Comparison of ENCODE assay signal across 10 cellular contexts in the genomic region with DNA sequence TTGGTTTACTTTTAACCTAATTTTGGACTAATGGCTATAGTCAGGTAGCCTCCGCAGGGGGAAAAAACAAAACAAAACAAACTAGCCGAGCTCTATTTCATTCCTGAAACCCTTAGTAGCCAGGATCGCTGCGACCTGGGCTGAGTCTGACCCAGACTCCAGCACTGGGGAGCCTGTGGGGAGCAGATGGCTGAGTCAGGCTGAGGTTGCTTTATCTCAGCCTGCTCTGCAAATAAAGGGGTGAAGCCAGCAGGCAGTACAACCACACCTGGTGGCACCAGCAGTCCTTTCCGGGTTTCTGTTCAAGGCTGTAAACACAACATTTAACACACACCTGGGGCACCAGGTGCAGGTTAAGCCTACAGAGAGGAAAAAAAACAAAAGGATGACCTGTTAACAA. TPM values are rescaled to one million over a fixed set of nuclear protein-coding genes. Genes with fewer than 3 reads are reported as not detected.
A peak's percentile ranks its signal among the peaks of the same experiment; 100 is the strongest.
DNase-seq lines count a peak whose midpoint lies in the region; ATAC-seq, FAIRE-seq and TF ChIP-seq lines count a peak whose summit lies in the region.
"Had no signal": no experiment of that assay in that cellular context is flagged by ENCODE, and none has a peak within 500 bp of the region (broad histone marks: within the 10 kb centered on the region; RNA-seq: fewer than 3 reads in every experiment).

No MANE protein-coding gene starts in this region.

- no peaks in the 10 kb centered on the region for H3K9me1 ChIP-seq in K562 (ENCODE audit: control insufficient read depth, insufficient read depth, low read length)

- H3K9me3 ChIP-seq in K562 (replicated peaks; ENCODE audit: control insufficient read depth, insufficient read depth, low read depth, low read length) (no peaks in the 10 kb centered on the region), right lobe of liver (no peaks in the 10 kb centered on the region)
- H3K9me3 ChIP-seq: MG63 had no signal

- H3K9ac ChIP-seq in K562 (ENCODE audit: insufficient read depth in 1 of 2, low read depth in 2 of 2, low read length in 2 of 2), result peak overlapping the region in 1 of 2 experiments; percentile 11; a peak in 1 of 4 replicates

- BruUV-seq in K562 (replicated peaks; lab: Mats Ljungman, UMichigan), result no TSS peak

- H3K4me3 Mint-ChIP-seq in activated naive CD8-positive, alpha-beta T cell treated with anti-CD3 and anti-CD28 coated beads for 36 hours, result no peak overlapping the region

- H3K4me3 ChIP-seq in K562, result no peak overlapping the region
- no peak overlapping the region for H3K4me3 ChIP-seq in right lobe of liver
- H3K4me3 ChIP-seq: MG63 had no signal

- H2AFZ ChIP-seq in K562 (ENCODE audit: low read depth, low read length), result no peak overlapping the region

- CTCF ChIA-PET in K562 (lab: Yijun Ruan, JAX; ENCODE audit: low intra/inter-chr PET ratio), result interaction anchor here (0.8 kb wide), 1 partner anchor 14 kb away, joined by 5 read pairs; no protein-coding TSS in a partner anchor

- peaks cover 21% of the 10 kb centered on the region for H3K36me3 Mint-ChIP-seq in activated naive CD8-positive, alpha-beta T cell treated with anti-CD3 and anti-CD28 coated beads for 36 hours

- no peaks in the 10 kb centered on the region for H3K27me3 Mint-ChIP-seq in activated naive CD8-positive, alpha-beta T cell treated with anti-CD3 and anti-CD28 coated beads for 36 hours

- WGBS in K562 (ENCODE audit: insufficient coverage, low coverage, missing lambda C conversion rate), result 60% methylated on average over 5 of the region's 5 CpGs
- 26% methylated on average over 5 of the region's 5 CpGs for WGBS in right lobe of liver (ENCODE audit: insufficient coverage, low coverage, low lambda C conversion rate, missing lambda C conversion rate)

- H3K27ac Mint-ChIP-seq in activated naive CD8-positive, alpha-beta T cell treated with anti-CD3 and anti-CD28 coated beads for 36 hours, result no peak overlapping the region

- DNase-seq in NCI-H2081 (lab: John Stamatoyannopoulos, UW), result peak; percentile 91 to 98
- no peak for DNase-seq in K562 (ENCODE audit: extremely low read depth in 1 of 4, low spot score in 3 of 4)
- DNase-seq in right lobe of liver, result peak in 2 of 3 donors; percentile 43 to 69
- DNase-seq in SKM-1 (lab: John Stamatoyannopoulos, UW; ENCODE audit: unreplicated experiment), result no peak
- no peak for DNase-seq in middle frontal gyrus (ENCODE audit: extremely low spot score, low spot score)
- DNase-seq in activated naive CD8-positive, alpha-beta T cell treated with anti-CD3 and anti-CD28 coated beads for 36 hours, result no peak
- DNase-seq: MG63 had no signal

- FAIRE-seq in K562 (lab: Jason Lieb, UNC), result no peak
- FAIRE-seq: keratinocyte had no signal

- no peaks in the 10 kb centered on the region for H3K9me3 Mint-ChIP-seq in activated naive CD8-positive, alpha-beta T cell treated with anti-CD3 and anti-CD28 coated beads for 36 hours

- peaks cover 75% of the 10 kb centered on the region for H3K36me3 ChIP-seq in K562 (ENCODE audit: control insufficient read depth, insufficient read depth, low read length)
- H3K36me3 ChIP-seq in right lobe of liver, result peaks cover 0 to 16% (median 6%) of the 10 kb centered on the region in 4 donors

- POLR2A ChIA-PET in K562 (lab: Yijun Ruan, JAX), result interaction anchor here (0.9 to 4.0 kb wide), 4 partner anchors 9 to 26 kb away, joined by 3 to 11 read pairs (median 7); no protein-coding TSS in a partner anchor

- no peak for TF ChIP-seq RAD21 in K562 (CRISPR knock-in tag; conservative IDR thresholded peaks at IDR 0.05 in 1 of 2, IDR thresholded peaks at IDR 0.05 in 1 of 2)

- H3K27me3 ChIP-seq in K562 (ENCODE audit: control insufficient read depth in 2 of 2, insufficient read depth in 2 of 2, low read length in 2 of 2) (no peaks in the 10 kb centered on the region), right lobe of liver (no peaks in the 10 kb centered on the region)
- H3K27me3 ChIP-seq: MG63 had no signal

- no peaks in the 10 kb centered on the region for H4K20me1 ChIP-seq in K562 (replicated peaks; ENCODE audit: control insufficient read depth, insufficient read depth, low read length)

- in situ Hi-C loops in K562 (cut with MboI), result no loop called here

- intact Hi-C loops in K562 (cut with micrococcal nuclease), result no loop called here
- intact Hi-C loops in right lobe of liver (cut with DNase I), result no loop called here

- peak overlapping the region; percentile 95 for H3K27ac ChIP-seq in C4-2B
- no peak overlapping the region for H3K27ac ChIP-seq in K562 (ENCODE audit: extremely low read depth, low read depth, low read length)
- peak overlapping the region; percentile 59 to 95 (median 83) for H3K27ac ChIP-seq in right lobe of liver

- TF ChIP-seq CTCF in C4-2B (conservative IDR thresholded peaks at IDR 0.05), result no peak
- no peak for TF ChIP-seq CTCF in K562 (IDR thresholded peaks at IDR 0.05 in 2 of 3, conservative IDR thresholded peaks at IDR 0.05 in 1 of 3; ENCODE audit: insufficient read depth in 2 of 3, low read depth in 1 of 3, low read length in 3 of 3)
- TF ChIP-seq CTCF in right lobe of liver (IDR thresholded peaks at IDR 0.05), result no peak

- no peak overlapping the region for H3K4me2 ChIP-seq in K562 (ENCODE audit: insufficient read depth, low read length)

- TF ChIP-seq EP300 in K562 (IDR thresholded peaks at IDR 0.05; ENCODE audit: low read length), result no peak

- no peak for ATAC-seq in K562
- peak; percentile 34 to 72 (median 60) for ATAC-seq in right lobe of liver
- ATAC-seq in HG02938 (IDR thresholded peaks at IDR 0.05; ENCODE audit: unreplicated experiment), result no peak

- TF ChIP-seq POLR2A in K562 (conservative IDR thresholded peaks at IDR 0.05), result no peak
- TF ChIP-seq POLR2A in right lobe of liver (IDR thresholded peaks at IDR 0.05), result peak; percentile 44

- peaks cover 45% of the 10 kb centered on the region for H3K79me2 ChIP-seq in K562 (ENCODE audit: control insufficient read depth, insufficient read depth, low read length)

- H3K4me1 ChIP-seq in K562 (replicated peaks in 1 of 2; ENCODE audit: control insufficient read depth in 2 of 2, insufficient read depth in 2 of 2, low read length in 2 of 2), result peaks cover 0 to 13% of the 10 kb centered on the region in 2 experiments; a peak in 4 of 5 replicates
- peaks cover 0 to 74% (median 25%) of the 10 kb centered on the region in 4 donors for H3K4me1 ChIP-seq in right lobe of liver

- H3K4me1 Mint-ChIP-seq in activated naive CD8-positive, alpha-beta T cell treated with anti-CD3 and anti-CD28 coated beads for 36 hours, result peaks cover 18% of the 10 kb centered on the region

TF ChIP-seq in K562, 482 proteins besides CTCF, POLR2A, EP300 and RAD21:
- TF ChIP-seq BHLHE40 (IDR thresholded peaks at IDR 0.05; ENCODE audit: low read length) (no peak), E2F3 (CRISPR knock-in tag; IDR thresholded peaks at IDR 0.05) (no peak), KDM5B (IDR thresholded peaks at IDR 0.05; ENCODE audit: insufficient replicate concordance, low read depth, low read length) (no peak), CC2D1A (IDR thresholded peaks at IDR 0.05) (no peak), NCOA6 (IDR thresholded peaks at IDR 0.05) (no peak), MAFK (IDR thresholded peaks at IDR 0.05; ENCODE audit: low read length) (peak; percentile 15; the same call in 1 of the 2 replicates), RNF2 (IDR thresholded peaks at IDR 0.05) (no peak), TCF3 (CRISPR knock-in tag; IDR thresholded peaks at IDR 0.05) (0 out of 2 replicates have a peak, but pooled peaks have one; percentile 12), MCM7 (IDR thresholded peaks at IDR 0.05) (no peak), GATAD2A (IDR thresholded peaks at IDR 0.05) (no peak), ZNF696 (CRISPR knock-in tag; conservative IDR thresholded peaks at IDR 0.05) (no peak), MCM5 (IDR thresholded peaks at IDR 0.05; ENCODE audit: low read depth) (no peak), MTA2 (IDR thresholded peaks at IDR 0.05; ENCODE audit: low read depth) (no peak), CHD2 (IDR thresholded peaks at IDR 0.05; ENCODE audit: low read depth, low read length) (no peak)
- TF ChIP-seq, protein P1, sequence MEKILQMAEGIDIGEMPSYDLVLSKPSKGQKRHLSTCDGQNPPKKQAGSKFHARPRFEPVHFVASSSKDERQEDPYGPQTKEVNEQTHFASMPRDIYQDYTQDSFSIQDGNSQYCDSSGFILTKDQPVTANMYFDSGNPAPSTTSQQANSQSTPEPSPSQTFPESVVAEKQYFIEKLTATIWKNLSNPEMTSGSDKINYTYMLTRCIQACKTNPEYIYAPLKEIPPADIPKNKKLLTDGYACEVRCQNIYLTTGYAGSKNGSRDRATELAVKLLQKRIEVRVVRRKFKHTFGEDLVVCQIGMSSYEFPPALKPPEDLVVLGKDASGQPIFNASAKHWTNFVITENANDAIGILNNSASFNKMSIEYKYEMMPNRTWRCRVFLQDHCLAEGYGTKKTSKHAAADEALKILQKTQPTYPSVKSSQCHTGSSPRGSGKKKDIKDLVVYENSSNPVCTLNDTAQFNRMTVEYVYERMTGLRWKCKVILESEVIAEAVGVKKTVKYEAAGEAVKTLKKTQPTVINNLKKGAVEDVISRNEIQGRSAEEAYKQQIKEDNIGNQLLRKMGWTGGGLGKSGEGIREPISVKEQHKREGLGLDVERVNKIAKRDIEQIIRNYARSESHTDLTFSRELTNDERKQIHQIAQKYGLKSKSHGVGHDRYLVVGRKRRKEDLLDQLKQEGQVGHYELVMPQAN (IDR thresholded peaks at IDR 0.05; ENCODE audit: borderline replicate concordance), result no peak

RNA-seq across cellular contexts. Expression of a gene that starts 27.3 kb away (rescaled TPM):
- total RNA-seq in K562 (2011; cell fraction: chromatin; rRNA removed; ENCODE audit: low replicate concordance), result 132 and 172 TPM in 2 replicates
- 83.2 and 102 TPM in 2 replicates for total RNA-seq in K562 (2011; cell fraction: nucleolus; rRNA removed)
- 106 and 122 TPM in 2 replicates for total RNA-seq in K562 (2011; cell fraction: nucleoplasm; rRNA removed)
- total RNA-seq in K562 (2014; rRNA removed) (33.0 and 57.6 TPM in 2 replicates), K562 (2014; rRNA removed; fragmentation: Illumina TruSeq; extraction: Trizol) (41.4 and 47.5 TPM in 2 replicates), K562 (2015; rRNA removed; fragmentation: Illumina TruSeq; extraction: Trizol) (48.9 and 49.2 TPM in 2 replicates), K562 (2021) (80.9 and 99.8 TPM in 2 replicates), right lobe of liver (100 to 1,000 TPM; 136 to 392 (median 315) TPM)
- polyA plus RNA-seq in K562 (2011; rRNA removed) (54.0 and 74.7 TPM in 2 replicates), K562 (2014; fragmentation: Illumina TruSeq; extraction: Trizol) (76.3 and 78.6 TPM in 2 replicates), K562 (2014; fragmentation: Nextera tagmentation; extraction: Ambion mirVana) (10 to 100 TPM; 16.9 to 18.1 TPM), K562 (2014; rRNA removed) (30.4 and 34.5 TPM in 2 replicates)
- polyA plus RNA-seq in K562 (2011; cell fraction: cytosol; rRNA removed), result 51.7 and 55.3 TPM in 2 replicates
- polyA plus RNA-seq in K562 (2011; cell fraction: nucleus; rRNA removed), result 45.7 and 51.1 TPM in 2 replicates
- 31.8 and 34.6 TPM in 2 replicates for polyA plus RNA-seq in K562 (2012)
- 150 and 180 TPM in 2 replicates for polyA minus RNA-seq in K562 (2011; rRNA and poly(A)+ RNA removed)
- 54.4 and 55.4 TPM in 2 replicates for polyA minus RNA-seq in K562 (2011; cell fraction: cytosol; rRNA and poly(A)+ RNA removed)
- 26.9 and 57.4 TPM in 2 replicates for polyA minus RNA-seq in K562 (2011; cell fraction: nucleus; rRNA and poly(A)+ RNA removed)
- total RNA-seq in activated naive CD8-positive, alpha-beta T cell treated with anti-CD3 and anti-CD28 coated beads for 36 hours, result 10 to 100 TPM; 47.6 to 49.2 TPM

Comparison
In these comparisons a context has a peak if more than half of its experiments do, and no peak if none do; other contexts are left out.
1. DNase-seq: peak in NCI-H2081 (2 of 2) and right lobe of liver (2 of 3); none in K562 (0 of 4), SKM-1 (single experiment), middle frontal gyrus (single experiment) and activated naive CD8-positive, alpha-beta T cell treated with anti-CD3 and anti-CD28 coated beads for 36 hours (single experiment).
2. ATAC-seq: peak in right lobe of liver (4 of 4); none in K562 (single experiment) and HG02938 (single experiment).